In the genomic region with DNA sequence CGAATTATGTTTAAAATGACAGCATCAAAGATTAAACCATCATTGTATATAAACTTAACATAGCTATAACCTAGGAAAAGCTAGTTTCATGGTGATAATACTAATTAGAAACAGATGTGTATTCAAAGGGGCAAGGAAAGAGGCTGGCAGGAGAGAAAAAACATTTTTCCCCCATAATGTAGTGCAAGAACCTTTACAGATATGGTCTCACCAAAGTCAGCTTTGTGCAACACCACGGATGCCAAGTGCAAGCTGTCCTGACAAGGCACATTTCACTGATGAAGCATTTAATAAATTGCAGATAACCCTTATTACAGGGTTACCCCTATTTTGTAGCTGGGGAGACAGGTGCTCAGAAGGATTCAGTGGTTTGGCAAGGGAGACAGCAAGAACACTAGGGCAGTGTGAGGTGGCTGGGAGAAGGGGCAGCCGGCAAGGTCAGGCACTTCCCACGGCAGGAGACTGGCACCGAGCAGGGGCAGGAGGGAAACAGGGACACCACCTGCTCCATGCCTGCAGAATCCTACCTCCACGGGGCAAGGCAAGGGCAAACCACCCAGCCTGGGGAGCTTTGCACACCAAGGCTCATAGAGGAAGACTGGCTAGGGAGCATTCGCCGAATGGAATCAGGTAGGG, we compare ENCODE assay signal across 15 cellular contexts. TPM values are rescaled to one million over a fixed set of nuclear protein-coding genes. Genes with fewer than 3 reads are reported as not detected.
DNase-seq lines count a peak whose midpoint lies in the region; ATAC-seq, FAIRE-seq and TF ChIP-seq lines count a peak whose summit lies in the region.
"Had no signal": no experiment of that assay in that cellular context is flagged by ENCODE, and none has a peak within 500 bp of the region (broad histone marks: within the 10 kb centered on the region; RNA-seq: fewer than 3 reads in every experiment).

No MANE protein-coding gene starts in this region.

- intact Hi-C loops in pancreas (cut with DNase I) = no loop called here

- no peak overlapping the region for H3K4me3 Mint-ChIP-seq in T-helper 17 cell
- H3K4me3 Mint-ChIP-seq: activated T-cell treated with anti-CD3 and anti-CD28 coated beads, Interleukin-2, amount 50 U/mL, for 24 hours had no signal

- no peaks in the 10 kb centered on the region for H3K27me3 ChIP-seq in pancreas

- peaks cover 2% of the 10 kb centered on the region for H3K36me3 Mint-ChIP-seq in T-helper 17 cell (ENCODE audit: low read depth)

- H3K27ac ChIP-seq in angular gyrus (ENCODE audit: low read depth, low read length) = peak overlapping the region; percentile 23
- H3K27ac ChIP-seq in pancreas = peak overlapping the region in 3 of 4 donors; percentile 9 to 53 (median 41)
- H3K27ac ChIP-seq: VCaP had no signal

- peaks cover 4% of the 10 kb centered on the region for H3K4me1 Mint-ChIP-seq in T-helper 17 cell

- WGBS in pancreas, 2 donors = 24 to 35% methylated on average over 8 of the region's 8 CpGs

- TF ChIP-seq CTCF in AG10803 (conservative IDR thresholded peaks at IDR 0.05; ENCODE audit: low read length) = no peak
- TF ChIP-seq CTCF in fibroblast of pulmonary artery (IDR thresholded peaks at IDR 0.05; ENCODE audit: low read length, missing control alignments) = no peak
- no peak for TF ChIP-seq CTCF in pancreas (IDR thresholded peaks at IDR 0.05)

- ATAC-seq in pancreas = peak; percentile 34 to 63 (median 52)
- ATAC-seq in GM21825 (IDR thresholded peaks at IDR 0.05; ENCODE audit: unreplicated experiment) = no peak
- ATAC-seq in HG02885 (IDR thresholded peaks at IDR 0.05; ENCODE audit: poor library complexity, unreplicated experiment) = no peak
- ATAC-seq in GM18870 (IDR thresholded peaks at IDR 0.05; ENCODE audit: unreplicated experiment) = no peak
- no peak for ATAC-seq in T-helper 17 cell

- peaks cover 15 to 33% (median 32%) of the 10 kb centered on the region in 3 donors for H3K4me1 ChIP-seq in pancreas

- no peaks in the 10 kb centered on the region for H3K9me3 ChIP-seq in pancreas
- H3K9me3 ChIP-seq in T-helper 17 cell (ENCODE audit: control insufficient read depth, low read length, poor library complexity, severe bottlenecking) = no peaks in the 10 kb centered on the region

- no peaks in the 10 kb centered on the region for H3K36me3 ChIP-seq in pancreas

- no peak overlapping the region for H3K27ac Mint-ChIP-seq in T-helper 17 cell
- H3K27ac Mint-ChIP-seq: activated T-cell treated with anti-CD3 and anti-CD28 coated beads, Interleukin-2, amount 50 U/mL, for 24 hours had no signal

- H3K4me3 ChIP-seq in AG10803 (ENCODE audit: low read length) (peak overlapping the region; percentile 23; the same call in 1 of the 2 replicates), fibroblast of pulmonary artery (replicated peaks; ENCODE audit: low read depth, low read length) (peak overlapping the region; percentile 11), pancreas (no peak overlapping the region)

- no peak for FAIRE-seq in pancreas (lab: Jason Lieb, UNC)
- FAIRE-seq: urothelium cell line had no signal

- peak; percentile 49 for DNase-seq in AG10803 (ENCODE audit: low read depth)
- peak; percentile 35 for DNase-seq in fibroblast of pulmonary artery (ENCODE audit: low read depth)
- no peak for DNase-seq in pancreas
- no peak for DNase-seq in T-helper 17 cell
- DNase-seq: activated T-cell treated with anti-CD3 and anti-CD28 coated beads, Interleukin-2, amount 50 U/mL, for 24 hours; AML-193; central memory CD4-positive, alpha-beta T cell; glutamatergic neuron; NCI-H446 treated with DMSO at 0.1 percent for 48 hours had no signal

- H3K27me3 Mint-ChIP-seq in T-helper 17 cell = peaks cover 21% of the 10 kb centered on the region

RNA-seq across cellular contexts. Expression of gene RPS6KA2, which starts 6.5 kb away (rescaled TPM):
- total RNA-seq in pancreas (10 to 100 TPM; 17.3 to 95.4 (median 23.6) TPM), T-helper 17 cell (1 to 10 TPM; 3.3 to 5.9 TPM)
- 10 to 100 TPM in 1 of 2 donors, 1 to 10 TPM in 1; 7.9 to 11.2 TPM for polyA plus RNA-seq in pancreas

RNA-seq across cellular contexts. Expression of gene RAMACL, which starts 34.1 kb away (rescaled TPM):
- total RNA-seq in pancreas = 1 to 10 TPM in 4 of 6 donors, under 1 TPM in 2; 0.72 to 3.1 (median 1.6) TPM
- polyA plus RNA-seq in pancreas = under 1 TPM; 0.33 to 0.49 TPM
- total RNA-seq in T-helper 17 cell = under 1 TPM; 0.44 to 0.82 TPM

Comparison
In these comparisons a context has a peak if more than half of its experiments do, and no peak if none do; other contexts are left out.
1. DNase-seq: peak in AG10803 (single experiment) and fibroblast of pulmonary artery (single experiment); none in pancreas (0 of 6) and T-helper 17 cell (0 of 3).
2. H3K4me3 ChIP-seq: peak in AG10803 (single experiment) and fibroblast of pulmonary artery (single experiment); none in pancreas (0 of 4).
3. ATAC-seq: peak in pancreas (4 of 4); none in GM21825 (single experiment), HG02885 (single experiment), GM18870 (single experiment) and T-helper 17 cell (single experiment).